Comparison of ENCODE assay signal across 1 cellular context in the genomic region with DNA sequence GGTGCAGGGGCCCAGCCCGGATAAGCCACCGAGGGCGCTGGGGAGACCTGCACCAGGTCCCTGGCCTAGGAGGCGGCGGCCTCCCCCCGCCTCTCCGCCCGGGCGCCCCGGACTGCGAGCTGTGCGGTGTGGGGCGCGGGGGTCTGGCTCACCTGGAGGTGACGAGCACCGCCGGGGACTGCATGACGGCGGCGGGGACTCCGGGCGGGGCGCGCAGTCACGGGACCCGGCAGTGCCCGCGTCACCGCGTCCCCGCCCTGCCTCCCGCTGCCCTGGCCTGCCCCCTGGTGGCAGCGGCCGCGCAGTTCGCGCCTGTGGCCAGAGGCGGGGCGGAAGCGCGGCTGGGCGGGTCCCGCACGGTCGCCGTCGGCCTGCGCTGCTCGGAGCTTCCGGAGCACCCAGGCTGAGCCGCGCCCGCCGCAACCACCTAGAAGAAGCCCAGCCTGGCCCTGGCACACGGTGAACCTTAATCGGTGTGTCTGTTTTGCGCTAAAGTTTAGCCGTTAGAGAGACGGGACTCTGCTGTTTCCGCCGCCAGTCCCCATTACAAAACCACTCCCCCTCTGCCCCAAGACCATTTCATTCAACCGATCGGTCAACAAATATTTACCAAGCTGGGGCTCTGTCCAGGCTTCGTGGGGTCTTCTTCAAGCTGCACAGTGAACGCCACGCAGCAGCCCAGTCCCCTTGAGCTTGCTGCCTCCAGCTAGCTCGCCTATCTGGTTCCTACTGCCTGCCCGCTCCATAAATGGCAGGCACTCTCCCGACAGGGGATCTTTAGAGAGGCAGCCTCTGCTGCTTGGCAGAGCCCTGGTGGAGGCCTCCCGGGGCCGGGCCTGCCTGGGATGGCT.
A peak's percentile ranks its signal among the peaks of the same experiment; 100 is the strongest.
TF ChIP-seq lines count a peak whose summit lies in the region.

A gene with protein sequence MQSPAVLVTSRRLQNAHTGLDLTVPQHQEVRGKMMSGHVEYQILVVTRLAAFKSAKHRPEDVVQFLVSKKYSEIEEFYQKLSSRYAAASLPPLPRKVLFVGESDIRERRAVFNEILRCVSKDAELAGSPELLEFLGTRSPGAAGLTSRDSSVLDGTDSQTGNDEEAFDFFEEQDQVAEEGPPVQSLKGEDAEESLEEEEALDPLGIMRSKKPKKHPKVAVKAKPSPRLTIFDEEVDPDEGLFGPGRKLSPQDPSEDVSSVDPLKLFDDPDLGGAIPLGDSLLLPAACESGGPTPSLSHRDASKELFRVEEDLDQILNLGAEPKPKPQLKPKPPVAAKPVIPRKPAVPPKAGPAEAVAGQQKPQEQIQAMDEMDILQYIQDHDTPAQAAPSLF (minus strand): TSS at position 219 of the 851 bp plus-strand sequence. CDS start 35 bp downstream, at position 184.

TF ChIP-seq in HepG2, 621 proteins besides CTCF, POLR2A, EP300 and RAD21 (continued from another document and continues in another):
- TF ChIP-seq, protein P1, sequence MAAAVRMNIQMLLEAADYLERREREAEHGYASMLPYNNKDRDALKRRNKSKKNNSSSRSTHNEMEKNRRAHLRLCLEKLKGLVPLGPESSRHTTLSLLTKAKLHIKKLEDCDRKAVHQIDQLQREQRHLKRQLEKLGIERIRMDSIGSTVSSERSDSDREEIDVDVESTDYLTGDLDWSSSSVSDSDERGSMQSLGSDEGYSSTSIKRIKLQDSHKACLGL (CRISPR knock-in tag; IDR thresholded peaks at IDR 0.05), result peak; percentile 77
- TF ChIP-seq RFXAP (CRISPR knock-in tag; IDR thresholded peaks at IDR 0.05; ENCODE audit: borderline replicate concordance) (peak; percentile 81), MTA1 (CRISPR knock-in tag; IDR thresholded peaks at IDR 0.05; ENCODE audit: borderline replicate concordance) (peak; percentile 67; the same call in 1 of the 2 replicates), HNRNPH1 (optimal IDR thresholded peaks at IDR 0.05; ENCODE audit: low read depth, low read length) (no peak), ZNF292 (CRISPR knock-in tag; IDR thresholded peaks at IDR 0.05; ENCODE audit: borderline replicate concordance, low read depth) (0 out of 2 replicates have a peak, but pooled peaks have one; percentile 61), ZNF777 (CRISPR knock-in tag; IDR thresholded peaks at IDR 0.05) (peak; percentile 86), PHF20 (CRISPR knock-in tag; IDR thresholded peaks at IDR 0.05) (peak; percentile 78), RBFOX2 (IDR thresholded peaks at IDR 0.05; ENCODE audit: low read depth, low read length) (peak; percentile 93), NR1H2 (CRISPR knock-in tag; IDR thresholded peaks at IDR 0.05; ENCODE audit: borderline replicate concordance, low read depth) (no peak), KLF16 (CRISPR knock-in tag; IDR thresholded peaks at IDR 0.05) (peak in 1 of 2 experiments; percentile 63; a peak in 1 of 4 replicates), PITX1 (CRISPR knock-in tag; IDR thresholded peaks at IDR 0.05) (peak; percentile 6; the same call in 1 of the 2 replicates), GATAD1 (CRISPR knock-in tag; IDR thresholded peaks at IDR 0.05) (no peak; the same call in 1 of the 2 replicates), HIVEP1 (CRISPR knock-in tag; IDR thresholded peaks at IDR 0.05) (peak; percentile 46; the same call in 1 of the 2 replicates), SOX13 (IDR thresholded peaks at IDR 0.05) (no peak), SOX13 (CRISPR knock-in tag; conservative IDR thresholded peaks at IDR 0.05 in 1 of 2, IDR thresholded peaks at IDR 0.05 in 1 of 2) (peak in 1 of 2 experiments; percentile 20; a peak in 1 of 4 replicates), ZNF557 (CRISPR knock-in tag; IDR thresholded peaks at IDR 0.05) (peak; percentile 71; the same call in 1 of the 2 replicates), ZNF788 (CRISPR knock-in tag; IDR thresholded peaks at IDR 0.05; ENCODE audit: borderline replicate concordance) (peak; percentile 12; the same call in 1 of the 2 replicates), TEAD2 (CRISPR knock-in tag; IDR thresholded peaks at IDR 0.05) (no peak), ZNF644 (CRISPR knock-in tag; IDR thresholded peaks at IDR 0.05; ENCODE audit: low read depth) (0 out of 2 replicates have a peak, but pooled peaks have one; percentile 4), MTF1 (CRISPR knock-in tag; IDR thresholded peaks at IDR 0.05) (no peak), ZBTB7B (CRISPR knock-in tag; IDR thresholded peaks at IDR 0.05) (peak; percentile 67; the same call in 1 of the 2 replicates), JUND (CRISPR knock-in tag; IDR thresholded peaks at IDR 0.05) (0 out of 2 replicates have a peak, but pooled peaks have one; percentile 61), ZNF746 (CRISPR knock-in tag; IDR thresholded peaks at IDR 0.05) (peak; percentile 78), ZFP36L2 (CRISPR knock-in tag; IDR thresholded peaks at IDR 0.05) (no peak)
- TF ChIP-seq, protein P2, sequence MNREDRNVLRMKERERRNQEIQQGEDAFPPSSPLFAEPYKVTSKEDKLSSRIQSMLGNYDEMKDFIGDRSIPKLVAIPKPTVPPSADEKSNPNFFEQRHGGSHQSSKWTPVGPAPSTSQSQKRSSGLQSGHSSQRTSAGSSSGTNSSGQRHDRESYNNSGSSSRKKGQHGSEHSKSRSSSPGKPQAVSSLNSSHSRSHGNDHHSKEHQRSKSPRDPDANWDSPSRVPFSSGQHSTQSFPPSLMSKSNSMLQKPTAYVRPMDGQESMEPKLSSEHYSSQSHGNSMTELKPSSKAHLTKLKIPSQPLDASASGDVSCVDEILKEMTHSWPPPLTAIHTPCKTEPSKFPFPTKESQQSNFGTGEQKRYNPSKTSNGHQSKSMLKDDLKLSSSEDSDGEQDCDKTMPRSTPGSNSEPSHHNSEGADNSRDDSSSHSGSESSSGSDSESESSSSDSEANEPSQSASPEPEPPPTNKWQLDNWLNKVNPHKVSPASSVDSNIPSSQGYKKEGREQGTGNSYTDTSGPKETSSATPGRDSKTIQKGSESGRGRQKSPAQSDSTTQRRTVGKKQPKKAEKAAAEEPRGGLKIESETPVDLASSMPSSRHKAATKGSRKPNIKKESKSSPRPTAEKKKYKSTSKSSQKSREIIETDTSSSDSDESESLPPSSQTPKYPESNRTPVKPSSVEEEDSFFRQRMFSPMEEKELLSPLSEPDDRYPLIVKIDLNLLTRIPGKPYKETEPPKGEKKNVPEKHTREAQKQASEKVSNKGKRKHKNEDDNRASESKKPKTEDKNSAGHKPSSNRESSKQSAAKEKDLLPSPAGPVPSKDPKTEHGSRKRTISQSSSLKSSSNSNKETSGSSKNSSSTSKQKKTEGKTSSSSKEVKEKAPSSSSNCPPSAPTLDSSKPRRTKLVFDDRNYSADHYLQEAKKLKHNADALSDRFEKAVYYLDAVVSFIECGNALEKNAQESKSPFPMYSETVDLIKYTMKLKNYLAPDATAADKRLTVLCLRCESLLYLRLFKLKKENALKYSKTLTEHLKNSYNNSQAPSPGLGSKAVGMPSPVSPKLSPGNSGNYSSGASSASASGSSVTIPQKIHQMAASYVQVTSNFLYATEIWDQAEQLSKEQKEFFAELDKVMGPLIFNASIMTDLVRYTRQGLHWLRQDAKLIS (CRISPR knock-in tag; IDR thresholded peaks at IDR 0.05), result no peak; the same call in 1 of the 2 replicates
- TF ChIP-seq, protein P3, sequence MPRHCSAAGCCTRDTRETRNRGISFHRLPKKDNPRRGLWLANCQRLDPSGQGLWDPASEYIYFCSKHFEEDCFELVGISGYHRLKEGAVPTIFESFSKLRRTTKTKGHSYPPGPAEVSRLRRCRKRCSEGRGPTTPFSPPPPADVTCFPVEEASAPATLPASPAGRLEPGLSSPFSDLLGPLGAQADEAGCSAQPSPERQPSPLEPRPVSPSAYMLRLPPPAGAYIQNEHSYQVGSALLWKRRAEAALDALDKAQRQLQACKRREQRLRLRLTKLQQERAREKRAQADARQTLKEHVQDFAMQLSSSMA (CRISPR knock-in tag; IDR thresholded peaks at IDR 0.05), result no peak
- TF ChIP-seq, protein P4, sequence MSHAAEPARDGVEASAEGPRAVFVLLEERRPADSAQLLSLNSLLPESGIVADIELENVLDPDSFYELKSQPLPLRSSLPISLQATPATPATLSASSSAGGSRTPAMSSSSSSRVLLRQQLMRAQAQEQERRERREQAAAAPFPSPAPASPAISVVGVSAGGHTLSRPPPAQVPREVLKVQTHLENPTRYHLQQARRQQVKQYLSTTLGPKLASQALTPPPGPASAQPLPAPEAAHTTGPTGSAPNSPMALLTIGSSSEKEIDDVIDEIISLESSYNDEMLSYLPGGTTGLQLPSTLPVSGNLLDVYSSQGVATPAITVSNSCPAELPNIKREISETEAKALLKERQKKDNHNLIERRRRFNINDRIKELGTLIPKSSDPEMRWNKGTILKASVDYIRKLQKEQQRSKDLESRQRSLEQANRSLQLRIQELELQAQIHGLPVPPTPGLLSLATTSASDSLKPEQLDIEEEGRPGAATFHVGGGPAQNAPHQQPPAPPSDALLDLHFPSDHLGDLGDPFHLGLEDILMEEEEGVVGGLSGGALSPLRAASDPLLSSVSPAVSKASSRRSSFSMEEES (CRISPR knock-in tag; IDR thresholded peaks at IDR 0.05), result peak; percentile 93
- TF ChIP-seq, protein P5, sequence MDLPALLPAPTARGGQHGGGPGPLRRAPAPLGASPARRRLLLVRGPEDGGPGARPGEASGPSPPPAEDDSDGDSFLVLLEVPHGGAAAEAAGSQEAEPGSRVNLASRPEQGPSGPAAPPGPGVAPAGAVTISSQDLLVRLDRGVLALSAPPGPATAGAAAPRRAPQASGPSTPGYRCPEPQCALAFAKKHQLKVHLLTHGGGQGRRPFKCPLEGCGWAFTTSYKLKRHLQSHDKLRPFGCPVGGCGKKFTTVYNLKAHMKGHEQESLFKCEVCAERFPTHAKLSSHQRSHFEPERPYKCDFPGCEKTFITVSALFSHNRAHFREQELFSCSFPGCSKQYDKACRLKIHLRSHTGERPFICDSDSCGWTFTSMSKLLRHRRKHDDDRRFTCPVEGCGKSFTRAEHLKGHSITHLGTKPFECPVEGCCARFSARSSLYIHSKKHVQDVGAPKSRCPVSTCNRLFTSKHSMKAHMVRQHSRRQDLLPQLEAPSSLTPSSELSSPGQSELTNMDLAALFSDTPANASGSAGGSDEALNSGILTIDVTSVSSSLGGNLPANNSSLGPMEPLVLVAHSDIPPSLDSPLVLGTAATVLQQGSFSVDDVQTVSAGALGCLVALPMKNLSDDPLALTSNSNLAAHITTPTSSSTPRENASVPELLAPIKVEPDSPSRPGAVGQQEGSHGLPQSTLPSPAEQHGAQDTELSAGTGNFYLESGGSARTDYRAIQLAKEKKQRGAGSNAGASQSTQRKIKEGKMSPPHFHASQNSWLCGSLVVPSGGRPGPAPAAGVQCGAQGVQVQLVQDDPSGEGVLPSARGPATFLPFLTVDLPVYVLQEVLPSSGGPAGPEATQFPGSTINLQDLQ (CRISPR knock-in tag; IDR thresholded peaks at IDR 0.05), result no peak; the same call in 1 of the 2 replicates
- TF ChIP-seq, protein P6, sequence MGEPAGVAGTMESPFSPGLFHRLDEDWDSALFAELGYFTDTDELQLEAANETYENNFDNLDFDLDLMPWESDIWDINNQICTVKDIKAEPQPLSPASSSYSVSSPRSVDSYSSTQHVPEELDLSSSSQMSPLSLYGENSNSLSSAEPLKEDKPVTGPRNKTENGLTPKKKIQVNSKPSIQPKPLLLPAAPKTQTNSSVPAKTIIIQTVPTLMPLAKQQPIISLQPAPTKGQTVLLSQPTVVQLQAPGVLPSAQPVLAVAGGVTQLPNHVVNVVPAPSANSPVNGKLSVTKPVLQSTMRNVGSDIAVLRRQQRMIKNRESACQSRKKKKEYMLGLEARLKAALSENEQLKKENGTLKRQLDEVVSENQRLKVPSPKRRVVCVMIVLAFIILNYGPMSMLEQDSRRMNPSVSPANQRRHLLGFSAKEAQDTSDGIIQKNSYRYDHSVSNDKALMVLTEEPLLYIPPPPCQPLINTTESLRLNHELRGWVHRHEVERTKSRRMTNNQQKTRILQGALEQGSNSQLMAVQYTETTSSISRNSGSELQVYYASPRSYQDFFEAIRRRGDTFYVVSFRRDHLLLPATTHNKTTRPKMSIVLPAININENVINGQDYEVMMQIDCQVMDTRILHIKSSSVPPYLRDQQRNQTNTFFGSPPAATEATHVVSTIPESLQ (CRISPR knock-in tag; conservative IDR thresholded peaks at IDR 0.05), result no peak
- TF ChIP-seq, protein P7, sequence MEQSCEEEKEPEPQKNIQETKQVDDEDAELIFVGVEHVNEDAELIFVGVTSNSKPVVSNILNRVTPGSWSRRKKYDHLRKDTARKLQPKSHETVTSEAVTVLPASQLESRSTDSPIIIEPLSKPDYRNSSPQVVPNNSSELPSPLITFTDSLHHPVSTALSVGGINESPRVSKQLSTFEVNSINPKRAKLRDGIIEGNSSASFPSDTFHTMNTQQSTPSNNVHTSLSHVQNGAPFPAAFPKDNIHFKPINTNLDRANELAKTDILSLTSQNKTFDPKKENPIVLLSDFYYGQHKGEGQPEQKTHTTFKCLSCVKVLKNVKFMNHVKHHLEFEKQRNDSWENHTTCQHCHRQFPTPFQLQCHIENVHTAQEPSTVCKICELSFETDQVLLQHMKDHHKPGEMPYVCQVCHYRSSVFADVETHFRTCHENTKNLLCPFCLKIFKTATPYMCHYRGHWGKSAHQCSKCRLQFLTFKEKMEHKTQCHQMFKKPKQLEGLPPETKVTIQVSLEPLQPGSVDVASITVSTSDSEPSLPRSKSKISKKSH (CRISPR knock-in tag; IDR thresholded peaks at IDR 0.05; ENCODE audit: borderline replicate concordance), result 0 out of 2 replicates have a peak, but pooled peaks have one; percentile 39
- TF ChIP-seq, protein P8, sequence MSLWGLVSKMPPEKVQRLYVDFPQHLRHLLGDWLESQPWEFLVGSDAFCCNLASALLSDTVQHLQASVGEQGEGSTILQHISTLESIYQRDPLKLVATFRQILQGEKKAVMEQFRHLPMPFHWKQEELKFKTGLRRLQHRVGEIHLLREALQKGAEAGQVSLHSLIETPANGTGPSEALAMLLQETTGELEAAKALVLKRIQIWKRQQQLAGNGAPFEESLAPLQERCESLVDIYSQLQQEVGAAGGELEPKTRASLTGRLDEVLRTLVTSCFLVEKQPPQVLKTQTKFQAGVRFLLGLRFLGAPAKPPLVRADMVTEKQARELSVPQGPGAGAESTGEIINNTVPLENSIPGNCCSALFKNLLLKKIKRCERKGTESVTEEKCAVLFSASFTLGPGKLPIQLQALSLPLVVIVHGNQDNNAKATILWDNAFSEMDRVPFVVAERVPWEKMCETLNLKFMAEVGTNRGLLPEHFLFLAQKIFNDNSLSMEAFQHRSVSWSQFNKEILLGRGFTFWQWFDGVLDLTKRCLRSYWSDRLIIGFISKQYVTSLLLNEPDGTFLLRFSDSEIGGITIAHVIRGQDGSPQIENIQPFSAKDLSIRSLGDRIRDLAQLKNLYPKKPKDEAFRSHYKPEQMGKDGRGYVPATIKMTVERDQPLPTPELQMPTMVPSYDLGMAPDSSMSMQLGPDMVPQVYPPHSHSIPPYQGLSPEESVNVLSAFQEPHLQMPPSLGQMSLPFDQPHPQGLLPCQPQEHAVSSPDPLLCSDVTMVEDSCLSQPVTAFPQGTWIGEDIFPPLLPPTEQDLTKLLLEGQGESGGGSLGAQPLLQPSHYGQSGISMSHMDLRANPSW (CRISPR knock-in tag; IDR thresholded peaks at IDR 0.05; ENCODE audit: borderline replicate concordance), result no peak
- TF ChIP-seq, protein P9, sequence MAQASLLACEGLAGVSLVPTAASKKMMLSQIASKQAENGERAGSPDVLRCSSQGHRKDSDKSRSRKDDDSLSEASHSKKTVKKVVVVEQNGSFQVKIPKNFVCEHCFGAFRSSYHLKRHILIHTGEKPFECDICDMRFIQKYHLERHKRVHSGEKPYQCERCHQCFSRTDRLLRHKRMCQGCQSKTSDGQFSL (CRISPR knock-in tag; IDR thresholded peaks at IDR 0.05), result peak; percentile 75; the same call in 1 of the 2 replicates
- TF ChIP-seq, protein P10, sequence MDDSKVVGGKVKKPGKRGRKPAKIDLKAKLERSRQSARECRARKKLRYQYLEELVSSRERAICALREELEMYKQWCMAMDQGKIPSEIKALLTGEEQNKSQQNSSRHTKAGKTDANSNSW (CRISPR knock-in tag; IDR thresholded peaks at IDR 0.05; ENCODE audit: borderline replicate concordance), result no peak
